In genomic region chr3:72887723-72888545, GRCh38 we compare ENCODE assay signal across 8 cellular contexts. TPM values are rescaled to one million over a fixed set of nuclear protein-coding genes. Genes with fewer than 3 reads are reported as not detected.
A peak's percentile ranks its signal among the peaks of the same experiment; 100 is the strongest.
DNase-seq lines count a peak whose midpoint lies in the region; ATAC-seq and TF ChIP-seq lines count a peak whose summit lies in the region.

Gene GXYLT2 (plus strand): TSS chr3:72888046. CDS start chr3:72888234, 188 bp downstream.

- H3K4me3 ChIP-seq in fibroblast of lung (replicated peaks in 1 of 4; ENCODE audit: control extremely low read depth in 1 of 4, insufficient read depth in 1 of 4, low read depth in 3 of 4, low read length in 4 of 4) (peak within 1 kb of the TSS; percentile 57 to 86 (median 65)), muscle layer of duodenum (ENCODE audit: low read depth in 1 of 2, low read length in 2 of 2) (peak within 1 kb of the TSS; percentile 67 to 70)

- H3K9me3 ChIP-seq in fibroblast of lung (ENCODE audit: control insufficient read depth, insufficient read depth, low read depth, low read length) (no peaks in the 10 kb centered on the region), muscle layer of duodenum (ENCODE audit: control insufficient read depth in 1 of 2, low read length in 2 of 2) (no peaks in the 10 kb centered on the region)

- no peaks in the 10 kb centered on the region for H3K27me3 ChIP-seq in fibroblast of lung (ENCODE audit: control insufficient read depth, insufficient read depth, low read length)
- H3K27me3 ChIP-seq in muscle layer of duodenum (ENCODE audit: low read depth, low read length) = peaks cover 7% of the 10 kb centered on the region

- H3K79me2 ChIP-seq in fibroblast of lung (ENCODE audit: control insufficient read depth, insufficient read depth, low read length) = no peaks in the 10 kb centered on the region

- H3K4me2 ChIP-seq in fibroblast of lung (ENCODE audit: extremely low read depth, insufficient read depth, low read length) = peak within 1 kb of the TSS; percentile 86

- H3K4me1 ChIP-seq in fibroblast of lung (ENCODE audit: control insufficient read depth, extremely low read depth, insufficient read depth, low read length) (peaks cover 20% of the 10 kb centered on the region), muscle layer of duodenum (ENCODE audit: control insufficient read depth in 1 of 2, insufficient read depth in 2 of 2, low read length in 2 of 2) (peaks cover 0 to 29% of the 10 kb centered on the region in 2 donors)

- H3K27ac ChIP-seq in fibroblast of lung (ENCODE audit: insufficient read depth, low read length) (no peak within 1 kb of the TSS), muscle layer of duodenum (ENCODE audit: low read length) (peak within 1 kb of the TSS; percentile 35), substantia nigra (ENCODE audit: low read depth, low read length, poor library complexity, severe bottlenecking) (peak within 1 kb of the TSS; percentile 90)

- H2AFZ ChIP-seq in fibroblast of lung (ENCODE audit: low read length) = peak within 1 kb of the TSS; percentile 78

- no peak for TF ChIP-seq CTCF in fibroblast of lung (conservative IDR thresholded peaks at IDR 0.05 in 1 of 2, IDR thresholded peaks at IDR 0.05 in 1 of 2; ENCODE audit: low read depth in 1 of 2, low read length in 2 of 2)

- H3K9ac ChIP-seq in fibroblast of lung (ENCODE audit: insufficient read depth, low read length) = peak within 1 kb of the TSS; percentile 56

- H3K36me3 ChIP-seq in fibroblast of lung (ENCODE audit: control insufficient read depth, insufficient read depth, low read length) (no peaks in the 10 kb centered on the region), muscle layer of duodenum (ENCODE audit: control insufficient read depth in 1 of 2, insufficient read depth in 2 of 2, low read length in 2 of 2) (peaks cover 0 to 8% of the 10 kb centered on the region in 2 donors)

- peak; percentile 75 for DNase-seq in GM03348 (ENCODE audit: low spot score)
- peak; percentile 48 for DNase-seq in NCI-H510A (lab: John Stamatoyannopoulos, UW)
- peak; percentile 23 for DNase-seq in activated CD8-positive, alpha-beta memory T cell treated with anti-CD3 and anti-CD28 coated beads, Interleukin-2, amount 50 U/mL, for 4 hours
- DNase-seq in fibroblast of lung (ENCODE audit: low read depth in 2 of 2) = peak; percentile 80 to 81
- peak; percentile 13 to 76 (median 61) for DNase-seq in substantia nigra (lab: John Stamatoyannopoulos, UW)
- no peak for DNase-seq in epidermal melanocyte (ENCODE audit: insufficient read length, low spot score)

- H4K20me1 ChIP-seq in fibroblast of lung (ENCODE audit: control insufficient read depth, extremely low read depth, insufficient read depth, low read length) = no peaks in the 10 kb centered on the region

- ATAC-seq in HG02798 (IDR thresholded peaks at IDR 0.05; ENCODE audit: poor library complexity, unreplicated experiment) = peak; percentile 79

RNA-seq across cellular contexts. Expression of gene GXYLT2, which starts in this region (rescaled TPM):
- 6.6 and 14.1 TPM in 2 replicates for total RNA-seq in fibroblast of lung
- polyA plus RNA-seq in fibroblast of lung = 13.7 and 25.9 TPM in 2 replicates
- 5.8 and 13.3 TPM in 2 replicates for polyA plus RNA-seq in fibroblast of lung (2012)
- polyA minus RNA-seq in fibroblast of lung (ENCODE audit: low replicate concordance) = 16.2 and 29.8 TPM in 2 replicates
